Comparison of ENCODE assay signal across 8 cellular contexts in the genomic region with DNA sequence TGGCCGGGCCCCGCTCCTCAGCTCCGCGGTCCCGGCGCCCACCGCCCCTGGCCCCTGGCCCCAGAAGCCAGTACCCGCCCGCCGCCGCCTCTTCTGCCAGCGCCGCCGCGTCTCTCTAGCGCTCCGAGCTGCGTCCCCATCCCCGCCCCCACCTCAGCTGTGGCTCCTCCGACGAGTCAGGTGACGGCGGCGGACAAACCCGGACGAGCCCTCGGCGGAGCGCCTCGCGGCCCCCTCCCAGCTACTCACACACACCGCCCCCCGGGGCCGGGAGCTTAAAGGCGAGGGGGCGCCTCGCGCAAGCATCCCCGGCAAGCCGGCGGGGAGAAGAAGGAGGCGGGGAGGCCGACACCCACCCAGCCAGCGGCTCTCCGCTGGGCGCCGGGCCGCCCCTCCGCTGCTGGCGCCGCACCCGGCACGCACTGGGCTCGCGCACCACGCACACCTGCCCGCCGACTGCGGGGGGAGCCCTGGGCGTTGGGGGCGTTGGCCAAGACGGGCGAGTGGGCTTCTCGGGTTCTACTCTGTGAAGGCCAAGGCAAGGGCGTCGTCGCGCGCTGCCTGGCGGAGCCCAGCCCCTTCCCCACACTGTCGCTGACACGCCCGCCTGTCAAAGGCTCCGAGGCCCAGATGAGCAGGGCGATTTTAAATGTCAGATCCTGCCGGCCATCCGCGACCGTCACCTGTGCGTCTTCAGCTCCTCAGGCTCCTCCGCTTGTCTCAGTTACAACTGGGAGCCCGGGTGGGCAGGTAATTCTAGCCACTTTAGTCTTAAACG. TPM values are rescaled to one million over a fixed set of nuclear protein-coding genes. Genes with fewer than 3 reads are reported as not detected.
DNase-seq lines count a peak whose midpoint lies in the region; ATAC-seq and TF ChIP-seq lines count a peak whose summit lies in the region.

A gene with protein sequence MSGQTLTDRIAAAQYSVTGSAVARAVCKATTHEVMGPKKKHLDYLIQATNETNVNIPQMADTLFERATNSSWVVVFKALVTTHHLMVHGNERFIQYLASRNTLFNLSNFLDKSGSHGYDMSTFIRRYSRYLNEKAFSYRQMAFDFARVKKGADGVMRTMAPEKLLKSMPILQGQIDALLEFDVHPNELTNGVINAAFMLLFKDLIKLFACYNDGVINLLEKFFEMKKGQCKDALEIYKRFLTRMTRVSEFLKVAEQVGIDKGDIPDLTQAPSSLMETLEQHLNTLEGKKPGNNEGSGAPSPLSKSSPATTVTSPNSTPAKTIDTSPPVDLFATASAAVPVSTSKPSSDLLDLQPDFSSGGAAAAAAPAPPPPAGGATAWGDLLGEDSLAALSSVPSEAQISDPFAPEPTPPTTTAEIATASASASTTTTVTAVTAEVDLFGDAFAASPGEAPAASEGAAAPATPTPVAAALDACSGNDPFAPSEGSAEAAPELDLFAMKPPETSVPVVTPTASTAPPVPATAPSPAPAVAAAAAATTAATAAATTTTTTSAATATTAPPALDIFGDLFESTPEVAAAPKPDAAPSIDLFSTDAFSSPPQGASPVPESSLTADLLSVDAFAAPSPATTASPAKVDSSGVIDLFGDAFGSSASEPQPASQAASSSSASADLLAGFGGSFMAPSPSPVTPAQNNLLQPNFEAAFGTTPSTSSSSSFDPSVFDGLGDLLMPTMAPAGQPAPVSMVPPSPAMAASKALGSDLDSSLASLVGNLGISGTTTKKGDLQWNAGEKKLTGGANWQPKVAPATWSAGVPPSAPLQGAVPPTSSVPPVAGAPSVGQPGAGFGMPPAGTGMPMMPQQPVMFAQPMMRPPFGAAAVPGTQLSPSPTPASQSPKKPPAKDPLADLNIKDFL (minus strand): TSS at position 132 of the 778 bp plus-strand sequence. CDS start 1,174 bp downstream, outside the sequence.

- H3K4me3 ChIP-seq in left lung, result peak within 1 kb of the TSS; percentile 33 to 34
- H3K4me3 ChIP-seq in testis, result peak within 1 kb of the TSS; percentile 63 to 65

- peak; percentile 89 for ATAC-seq in left lung
- ATAC-seq in HG02763 (IDR thresholded peaks at IDR 0.05; ENCODE audit: unreplicated experiment), result no peak
- ATAC-seq in HG03039 (IDR thresholded peaks at IDR 0.05; ENCODE audit: unreplicated experiment), result no peak

- no peak for TF ChIP-seq CTCF in left lung (IDR thresholded peaks at IDR 0.05)
- TF ChIP-seq CTCF in testis (IDR thresholded peaks at IDR 0.05), result no peak

- DNase-seq in SHP77 (lab: John Stamatoyannopoulos, UW) (peak; percentile 65 to 81), SHP77 treated with DMSO at 0.1 percent for 48 hours (lab: John Stamatoyannopoulos, UW) (no peak), NCI-H2227 treated with DMSO at 0.1 percent for 48 hours (lab: John Stamatoyannopoulos, UW) (peak; percentile 65), cerebellar cortex (ENCODE audit: low spot score) (peak; percentile 84), left lung (no peak), testis (peak; percentile 69)

- H3K9me3 ChIP-seq in left lung (peaks cover 0 to 15% of the 10 kb centered on the region in 2 donors), testis (no peaks in the 10 kb centered on the region)

- H3K36me3 ChIP-seq in left lung, result no peaks in the 10 kb centered on the region
- no peaks in the 10 kb centered on the region for H3K36me3 ChIP-seq in testis (ENCODE audit: low read depth, missing control alignments)

- no peak within 1 kb of the TSS for H3K27ac ChIP-seq in left lung
- peak within 1 kb of the TSS; percentile 29 to 63 for H3K27ac ChIP-seq in testis

- whole genome bisulfite sequencing in testis, 2 donors, result 3% methylated on average over 19 to 46 of the region's 83 CpGs

- intact Hi-C loops in left lung (cut with DNase I) (no loop called here), testis (cut with DNase I; ENCODE audit: low total_unique reads) (no loop called here)

- peaks cover 0 to 6% of the 10 kb centered on the region in 2 donors for H3K4me1 ChIP-seq in left lung
- no peaks in the 10 kb centered on the region for H3K4me1 ChIP-seq in testis

- H3K27me3 ChIP-seq in left lung (peaks cover 44 to 62% of the 10 kb centered on the region in 2 donors), testis (no peaks in the 10 kb centered on the region)

- no peak for TF ChIP-seq POLR2A in testis (IDR thresholded peaks at IDR 0.05)

RNA-seq across cellular contexts. Expression of the gene that starts here (rescaled TPM):
- total RNA-seq in left lung (under 1 TPM; 0.05 to 0.20 TPM), testis (10 to 100 TPM; 13.3 to 32.9 TPM)
- 37.5 TPM for polyA plus RNA-seq in testis (ENCODE audit: insufficient read depth, low read depth, low replicate concordance)

Comparison
In these comparisons a context has a peak if more than half of its experiments do, and no peak if none do; other contexts are left out.
1. RNA of the gene that starts here (total RNA-seq): 13.3 to 32.9 TPM in testis; 0.05 to 0.20 TPM in left lung; every median in the first group is over 10 times any median in the second.
2. DNase-seq: peak in SHP77 (2 of 2), NCI-H2227 treated with DMSO at 0.1 percent for 48 hours (single experiment), cerebellar cortex (single experiment) and testis (single experiment); none in SHP77 treated with DMSO at 0.1 percent for 48 hours (single experiment) and left lung (0 of 2).
3. Peak in ATAC-seq and H3K4me3 ChIP-seq in left lung; RNA of the gene not detected or under 1 TPM.
4. H3K27ac ChIP-seq: peak in testis (2 of 2); none in left lung (0 of 2).